In genomic region chr10:6204341-6205191, GRCh38 we compare ENCODE assay signal across 8 cellular contexts. TPM values are rescaled to one million over a fixed set of nuclear protein-coding genes. Genes with fewer than 3 reads are reported as not detected.
A peak's percentile ranks its signal among the peaks of the same experiment; 100 is the strongest.
DNase-seq lines count a peak whose midpoint lies in the region; ATAC-seq, FAIRE-seq and TF ChIP-seq lines count a peak whose summit lies in the region.

No MANE protein-coding gene starts in this region.

- H3K4me3 ChIP-seq in ACC112 (ENCODE audit: low read depth, low read length) (peak overlapping the region; percentile 94), pancreas (peak overlapping the region; percentile 49 to 79 (median 66))

- DNase-seq in H4 (ENCODE audit: low spot score) (peak; percentile 27), Right ventricle myocardium superior (peak; percentile 77), pancreas (peak in 5 of 6 donors; percentile 58 to 80 (median 76)), GM10266 (ENCODE audit: extremely low spot score) (no peak)
- DNase-seq in activated T-helper 2 cell treated with anti-CD3 and anti-CD28 coated beads, Interferon-gamma antibody, Interleukin-2, Interleukin-4, amounts not matched to agents 10 μg/mL and 5 μg/mL and 100 μg/mL, durations not matched to agents 14 hours and 24 hours and 36 hours (ENCODE audit: low spot score), result no peak

- ATAC-seq in Right ventricle myocardium superior (ENCODE audit: poor library complexity) (no peak), pancreas (peak in 2 of 4 donors; percentile 0 to 2), GM21825 (IDR thresholded peaks at IDR 0.05; ENCODE audit: unreplicated experiment) (no peak), HG02884 (IDR thresholded peaks at IDR 0.05; ENCODE audit: unreplicated experiment) (no peak)

- H3K4me1 Mint-ChIP-seq in activated T-helper 2 cell treated with anti-CD3 and anti-CD28 coated beads, Interferon-gamma antibody, Interleukin-2, Interleukin-4, amounts not matched to agents 10 μg/mL and 5 μg/mL and 100 μg/mL, durations not matched to agents 14 hours and 24 hours and 36 hours (ENCODE audit: low read depth), result peaks cover 35% of the 10 kb centered on the region

- H3K27ac Mint-ChIP-seq in activated T-helper 2 cell treated with anti-CD3 and anti-CD28 coated beads, Interferon-gamma antibody, Interleukin-2, Interleukin-4, amounts not matched to agents 10 μg/mL and 5 μg/mL and 100 μg/mL, durations not matched to agents 14 hours and 24 hours and 36 hours, result peak overlapping the region; percentile 28

- FAIRE-seq in pancreas (lab: Jason Lieb, UNC), result no peak

- no peak overlapping the region for H2AFZ ChIP-seq in ACC112 (ENCODE audit: low read length, unreplicated experiment)

- H3K4me3 Mint-ChIP-seq in activated T-helper 2 cell treated with anti-CD3 and anti-CD28 coated beads, Interferon-gamma antibody, Interleukin-2, Interleukin-4, amounts not matched to agents 10 μg/mL and 5 μg/mL and 100 μg/mL, durations not matched to agents 14 hours and 24 hours and 36 hours (ENCODE audit: low read depth), result peak overlapping the region; percentile 100

- H3K27me3 ChIP-seq in ACC112 (ENCODE audit: insufficient read depth, low read length), result no peaks in the 10 kb centered on the region
- H3K27me3 ChIP-seq in pancreas, result no peaks in the 10 kb centered on the region

- peaks cover 28% of the 10 kb centered on the region for H3K36me3 Mint-ChIP-seq in activated T-helper 2 cell treated with anti-CD3 and anti-CD28 coated beads, Interferon-gamma antibody, Interleukin-2, Interleukin-4, amounts not matched to agents 10 μg/mL and 5 μg/mL and 100 μg/mL, durations not matched to agents 14 hours and 24 hours and 36 hours (ENCODE audit: low read depth)

- H3K36me3 ChIP-seq in ACC112 (ENCODE audit: insufficient read depth, low read length) (no peaks in the 10 kb centered on the region), pancreas (no peaks in the 10 kb centered on the region)

- H3K4me1 ChIP-seq in ACC112 (ENCODE audit: control insufficient read depth, insufficient read depth, low read length, unreplicated experiment) (peaks cover 11% of the 10 kb centered on the region), pancreas (peaks cover 11 to 19% (median 13%) of the 10 kb centered on the region in 3 donors)

- TF ChIP-seq CTCF in pancreas (IDR thresholded peaks at IDR 0.05), result no peak
- no peak for TF ChIP-seq CTCF in GM10266 (IDR thresholded peaks at IDR 0.05; ENCODE audit: control insufficient read depth, insufficient read depth, low read depth, missing control alignments)

- 25 to 32% methylated on average over 24 of the region's 24 CpGs for WGBS in pancreas, 2 donors

- H3K27ac ChIP-seq in ACC112 (ENCODE audit: low read depth, low read length) (peak overlapping the region; percentile 59), pancreas (peak overlapping the region in 2 of 4 donors; percentile 87)

- intact Hi-C loops in activated T-helper 2 cell treated with anti-CD3 and anti-CD28 coated beads, Interferon-gamma antibody, Interleukin-2, Interleukin-4, amounts not matched to agents 10 μg/mL and 5 μg/mL and 100 μg/mL, durations not matched to agents 14 hours and 24 hours and 36 hours (cut with micrococcal nuclease), result loop anchor here (5.0 to 10.0 kb wide), 2 partner anchors 370 to 463 kb away; no protein-coding TSS in a partner anchor
- intact Hi-C loops in Right ventricle myocardium superior (cut with DNase I) (loop anchor here (5.0 kb wide), 1 partner anchor 92 kb away; no protein-coding TSS in a partner anchor), pancreas (cut with DNase I) (loop anchor here in 1 of 3 donors (5.0 kb wide), 1 partner anchor 198 kb away; no protein-coding TSS in a partner anchor)

- no peaks in the 10 kb centered on the region for H3K27me3 Mint-ChIP-seq in activated T-helper 2 cell treated with anti-CD3 and anti-CD28 coated beads, Interferon-gamma antibody, Interleukin-2, Interleukin-4, amounts not matched to agents 10 μg/mL and 5 μg/mL and 100 μg/mL, durations not matched to agents 14 hours and 24 hours and 36 hours (ENCODE audit: low read depth)

- no peaks in the 10 kb centered on the region for H3K9me3 Mint-ChIP-seq in activated T-helper 2 cell treated with anti-CD3 and anti-CD28 coated beads, Interferon-gamma antibody, Interleukin-2, Interleukin-4, amounts not matched to agents 10 μg/mL and 5 μg/mL and 100 μg/mL, durations not matched to agents 14 hours and 24 hours and 36 hours

- H3K9me3 ChIP-seq in pancreas, result no peaks in the 10 kb centered on the region

- H3K79me2 ChIP-seq in ACC112 (ENCODE audit: control insufficient read depth, insufficient read depth, low read length, unreplicated experiment), result peaks cover 39% of the 10 kb centered on the region

RNA-seq across cellular contexts. Expression of gene PFKFB3, which starts 1.8 kb away (rescaled TPM):
- 11.3 and 12.4 TPM in 2 replicates for total RNA-seq in H4 (2014; rRNA removed; shearing (Covaris generic))
- 124 and 126 TPM in 2 replicates for total RNA-seq in activated T-helper 2 cell treated with anti-CD3 and anti-CD28 coated beads, Interferon-gamma antibody, Interleukin-2, Interleukin-4, amounts not matched to agents 10 μg/mL and 5 μg/mL and 100 μg/mL, durations not matched to agents 14 hours and 24 hours and 36 hours
- total RNA-seq in Right ventricle myocardium superior, result 24.7 TPM
- 10 to 100 TPM; 10.0 to 28.4 (median 18.2) TPM for total RNA-seq in pancreas
- polyA plus RNA-seq in pancreas, result 10 to 100 TPM; 10.9 to 11.8 TPM

Comparison
In these comparisons a context has a peak if more than half of its experiments do, and no peak if none do; other contexts are left out.
1. DNase-seq: peak in H4 (single experiment), Right ventricle myocardium superior (single experiment) and pancreas (5 of 6); none in activated T-helper 2 cell treated with anti-CD3 and anti-CD28 coated beads, Interferon-gamma antibody, Interleukin-2, Interleukin-4, amounts not matched to agents 10 μg/mL and 5 μg/mL and 100 μg/mL, durations not matched to agents 14 hours and 24 hours and 36 hours (single experiment) and GM10266 (single experiment).